Comparison of ENCODE assay signal across 8 cellular contexts in genomic region chr19:3296034-3296433, GRCh38.
"Had no signal": no experiment of that assay in that cellular context is flagged by ENCODE, and none has a peak within 500 bp of the region (broad histone marks: within the 10 kb centered on the region; RNA-seq: fewer than 3 reads in every experiment).

No MANE protein-coding gene starts in this region.

- H3K9ac ChIP-seq: GM23248, KMS-11 had no signal

- H3K27ac ChIP-seq: GM23248, KMS-11 had no signal

- H3K4me2 ChIP-seq: KMS-11 had no signal

- H3K4me3 Mint-ChIP-seq: H9 had no signal

- H3K4me3 ChIP-seq: GM23248 had no signal

- DNase-seq: GM23248, GOT3, H9, HCEC 1CT, IMR-90, Karpas-422, KBM-7 had no signal

- H2AFZ ChIP-seq: GM23248 had no signal
